In the genomic region with DNA sequence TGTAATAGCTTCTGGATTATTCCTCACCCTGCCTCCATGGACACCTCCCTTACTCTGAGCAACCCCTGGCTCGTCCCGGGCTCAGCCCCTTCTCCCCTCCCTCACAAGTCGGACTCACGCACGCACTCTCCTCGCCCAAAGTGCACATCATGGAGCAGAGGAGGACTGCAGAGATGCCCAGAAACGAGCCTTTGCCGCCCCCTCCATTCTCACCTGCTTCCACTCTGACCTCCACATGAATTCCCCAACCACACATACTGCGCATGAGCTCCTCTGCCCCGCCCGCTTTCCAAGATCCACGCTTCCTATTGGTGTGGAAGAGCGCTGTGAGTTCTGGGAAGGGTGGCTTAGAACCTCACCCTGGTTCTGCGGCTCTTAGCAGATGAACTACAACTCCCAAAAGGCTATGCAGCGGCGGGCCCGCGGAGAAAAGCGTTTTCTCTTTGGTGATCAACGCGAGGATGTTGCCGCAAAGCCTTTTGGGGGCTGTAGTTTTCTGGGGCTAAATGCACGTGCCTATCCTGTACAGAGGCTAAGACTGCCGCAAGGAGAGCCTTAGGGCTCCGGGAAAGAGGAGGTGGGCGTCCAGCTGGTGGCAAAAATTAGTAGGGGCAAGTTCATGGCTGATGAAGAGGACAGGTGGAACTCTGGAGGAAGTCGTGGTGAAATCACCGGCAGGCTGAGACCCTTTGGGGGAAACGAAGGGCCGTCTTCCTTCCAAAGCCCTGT, we compare ENCODE assay signal across 8 cellular contexts. TPM values are rescaled to one million over a fixed set of nuclear protein-coding genes. Genes with fewer than 3 reads are reported as not detected.
A peak's percentile ranks its signal among the peaks of the same experiment; 100 is the strongest.
DNase-seq lines count a peak whose midpoint lies in the region; ATAC-seq, FAIRE-seq and TF ChIP-seq lines count a peak whose summit lies in the region.

Gene PHB1, minus strand, starts transcription at position 261 of the 729 bp plus-strand sequence. CDS start 1,618 bp downstream, outside the sequence.

- peak within 1 kb of the TSS; percentile 52 for H3K27ac ChIP-seq in 22Rv1
- peak within 1 kb of the TSS; percentile 73 to 90 (median 75) for H3K27ac ChIP-seq in gastrocnemius medialis

- no peaks in the 10 kb centered on the region for H3K9me3 Mint-ChIP-seq in brain

- peak in 1 of 2 donors; percentile 32 for TF ChIP-seq POLR2A in gastrocnemius medialis (IDR thresholded peaks at IDR 0.05)

- peaks cover 13% of the 10 kb centered on the region for H3K27me3 Mint-ChIP-seq in brain

- H3K4me1 ChIP-seq in gastrocnemius medialis: peaks cover 14 to 18% of the 10 kb centered on the region in 2 donors

- H3K36me3 ChIP-seq in gastrocnemius medialis: peaks cover 0 to 32% of the 10 kb centered on the region in 2 donors

- peak within 1 kb of the TSS; percentile 72 to 97 (median 94) for H3K27ac Mint-ChIP-seq in brain

- TF ChIP-seq CTCF in 22Rv1 (IDR thresholded peaks at IDR 0.05) (no peak), brain (conservative IDR thresholded peaks at IDR 0.05) (no peak), gastrocnemius medialis (IDR thresholded peaks at IDR 0.05 in 4 of 5, conservative IDR thresholded peaks at IDR 0.05 in 1 of 5) (no peak)

- peaks cover 22% of the 10 kb centered on the region for H3K36me3 Mint-ChIP-seq in brain

- ATAC-seq in GM18520 (IDR thresholded peaks at IDR 0.05; ENCODE audit: unreplicated experiment) (peak; percentile 98), HG03064 (IDR thresholded peaks at IDR 0.05; ENCODE audit: low read depth, unreplicated experiment) (peak; percentile 90), gastrocnemius medialis (peak; percentile 99 to 100)

- intact Hi-C loops in gastrocnemius medialis (cut with DNase I; ENCODE audit: low total_unique reads): loop anchor here (2.0 to 10.0 kb wide), 4 partner anchors 52 to 373 kb away; partner anchors contain the start of genes KAT7, SLC35B1 and ZNF652

- peak within 1 kb of the TSS; percentile 95 to 99 (median 98) for H3K4me3 Mint-ChIP-seq in brain

- in situ Hi-C loops in gastrocnemius medialis (cut with MboI; ENCODE audit: low sequenced_read_pairs in 4 of 4): loop anchor here in 2 of 4 donors (25.0 kb wide), 2 partner anchors 227 to 298 kb away; partner anchors contain the start of gene SLC35B1 (in 1 of the 2)

- peak; percentile 98 for DNase-seq in NCI-H2107 treated with DMSO at 0.1 percent for 48 hours (lab: John Stamatoyannopoulos, UW; ENCODE audit: unreplicated experiment)
- peak; percentile 94 for DNase-seq in iPS DF 4.7 (ENCODE audit: extremely low read depth, low spot score)
- DNase-seq in gastrocnemius medialis: peak; percentile 97

- H3K4me3 ChIP-seq in gastrocnemius medialis: peak within 1 kb of the TSS; percentile 63 to 97 (median 93)

- peak; percentile 96 for FAIRE-seq in TTC549 (lab: Jason Lieb, UNC)

- peaks cover 14% of the 10 kb centered on the region for H3K4me1 Mint-ChIP-seq in brain

- no peaks in the 10 kb centered on the region for H3K27me3 ChIP-seq in gastrocnemius medialis

- no peaks in the 10 kb centered on the region for H3K9me3 ChIP-seq in gastrocnemius medialis

RNA-seq across cellular contexts. Expression of gene PHB1, which starts in this region (rescaled TPM):
- 201 TPM for polyA plus RNA-seq in brain (ENCODE audit: insufficient read depth, low read depth, low replicate concordance)
- 100 to 1,000 TPM; 102 to 137 (median 116) TPM for total RNA-seq in gastrocnemius medialis

Comparison
In these comparisons a context has a peak if more than half of its experiments do, and no peak if none do; other contexts are left out.
1. Peak in every context shown above with its lines: DNase-seq, ATAC-seq, H3K4me3 ChIP-seq and H3K27ac ChIP-seq.